ENCODE assay signal across 26 cellular contexts in the genomic region with DNA sequence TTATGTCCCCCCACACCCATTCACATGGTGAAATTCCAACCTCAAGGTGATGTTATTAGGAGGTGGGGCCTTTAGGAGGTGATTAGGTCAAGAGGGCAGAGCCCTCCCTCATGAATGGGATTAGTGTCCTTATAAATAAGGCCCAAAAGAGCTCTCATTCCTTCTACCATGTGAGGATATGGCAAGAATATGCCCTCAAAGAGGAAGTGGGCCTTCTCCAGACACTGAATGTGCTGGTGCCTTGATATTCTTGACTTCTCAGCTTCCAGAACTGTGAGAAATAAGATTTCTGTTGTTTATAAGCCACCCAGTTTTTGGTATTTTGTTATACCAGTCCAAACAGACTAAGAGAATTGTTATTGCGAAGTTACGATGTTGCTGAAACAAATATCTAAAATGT.
"Had no signal": no experiment of that assay in that cellular context is flagged by ENCODE, and none has a peak within 500 bp of the region (broad histone marks: within the 10 kb centered on the region; RNA-seq: fewer than 3 reads in every experiment).

No MANE protein-coding gene starts in this region.

- H3K27ac Mint-ChIP-seq: activated B cell treated with CpG ODN at 0.5 μM for 24 hours; activated CD8-positive, alpha-beta T cell treated with anti-CD3 and anti-CD28 coated beads for 36 hours; activated naive CD4-positive, alpha-beta T cell treated with anti-CD3 and anti-CD28 coated beads, Interleukin-2, amount 10 ng/mL, durations not matched to agents 7 days and 5 days; activated naive CD8-positive, alpha-beta T cell treated with anti-CD3 and anti-CD28 coated beads, Interleukin-2, amount 10 ng/mL, durations not matched to agents 7 days and 5 days; brain; immature natural killer cell; stimulated activated naive B cell treated with anti-CD40 and anti-IgM and Interleukin-4, amounts not matched to agents 10 μg/mL and 1 μg/mL and 100 μg/mL, for 72 hours had no signal

- H3K9me3 Mint-ChIP-seq: activated B cell treated with CpG ODN at 0.5 μM for 24 hours; activated naive CD4-positive, alpha-beta T cell treated with anti-CD3 and anti-CD28 coated beads, Interleukin-2, amount 10 ng/mL, durations not matched to agents 7 days and 5 days; immature natural killer cell; neural crest cell had no signal

- H3K27me3 ChIP-seq: ascending aorta, esophagus muscularis mucosa, foreskin keratinocyte, heart left ventricle, right atrium auricular region, testis had no signal

- H3K4me3 ChIP-seq: ascending aorta, esophagus muscularis mucosa, heart left ventricle, right atrium auricular region, smooth muscle cell, testis had no signal

- H3K4me1 ChIP-seq: ascending aorta, esophagus muscularis mucosa, foreskin keratinocyte, heart left ventricle, right atrium auricular region, testis had no signal

- H3K4me2 ChIP-seq: smooth muscle cell had no signal

- FAIRE-seq: kidney, urothelium cell line had no signal

- H3K4me1 Mint-ChIP-seq: activated naive CD4-positive, alpha-beta T cell treated with anti-CD3 and anti-CD28 coated beads, Interleukin-2, amount 10 ng/mL, durations not matched to agents 7 days and 5 days; activated naive CD8-positive, alpha-beta T cell treated with anti-CD3 and anti-CD28 coated beads, Interleukin-2, amount 10 ng/mL, durations not matched to agents 7 days and 5 days; brain; immature natural killer cell had no signal

- H3K36me3 ChIP-seq: right atrium auricular region had no signal

- ATAC-seq: activated CD8-positive, alpha-beta T cell treated with anti-CD3 and anti-CD28 coated beads for 36 hours; foreskin keratinocyte; heart left ventricle; left colon; naive thymus-derived CD8-positive, alpha-beta T cell; stimulated activated naive B cell treated with anti-CD40 and anti-IgM and Interleukin-4, amounts not matched to agents 10 μg/mL and 1 μg/mL and 100 μg/mL, for 72 hours had no signal

- DNase-seq: activated B cell treated with CpG ODN at 0.5 μM for 24 hours; activated CD4-positive, alpha-beta T cell treated with anti-CD3 and anti-CD28 coated beads, Interleukin-2, amount 50 U/mL, for 1 hour; activated CD8-positive, alpha-beta T cell treated with anti-CD3 and anti-CD28 coated beads for 36 hours; activated effector memory CD4-positive, alpha-beta T cell treated with Interleukin-2 at 50 U/mL for 16 hours; activated naive CD4-positive, alpha-beta T cell treated with anti-CD3 and anti-CD28 coated beads, Interleukin-2, amount 10 ng/mL, durations not matched to agents 7 days and 5 days; activated naive CD8-positive, alpha-beta T cell treated with anti-CD3 and anti-CD28 coated beads, Interleukin-2, amount 10 ng/mL, durations not matched to agents 7 days and 5 days; caudate nucleus; foreskin keratinocyte; heart left ventricle; hypothalamus; immature natural killer cell; kidney; left colon; naive thymus-derived CD8-positive, alpha-beta T cell; nucleus accumbens; stimulated activated CD4-positive, alpha-beta T cell treated with anti-CD3 and anti-CD28 coated beads, Interleukin-1b, Interleukin-23, amount 100 ng/mL, for 48 hours; stimulated activated naive B cell treated with anti-CD40 and anti-IgM and Interleukin-4, amounts not matched to agents 10 μg/mL and 1 μg/mL and 100 μg/mL, for 72 hours; T-helper 2 cell; testis had no signal

- H3K27ac ChIP-seq: ascending aorta, esophagus muscularis mucosa, foreskin keratinocyte, heart left ventricle, right atrium auricular region, testis had no signal

- H3K9me3 ChIP-seq: ascending aorta, esophagus muscularis mucosa, right atrium auricular region, testis had no signal

- H3K27me3 Mint-ChIP-seq: activated B cell treated with CpG ODN at 0.5 μM for 24 hours; activated CD8-positive, alpha-beta T cell treated with anti-CD3 and anti-CD28 coated beads for 36 hours; activated naive CD4-positive, alpha-beta T cell treated with anti-CD3 and anti-CD28 coated beads, Interleukin-2, amount 10 ng/mL, durations not matched to agents 7 days and 5 days; activated naive CD8-positive, alpha-beta T cell treated with anti-CD3 and anti-CD28 coated beads, Interleukin-2, amount 10 ng/mL, durations not matched to agents 7 days and 5 days; naive thymus-derived CD8-positive, alpha-beta T cell; stimulated activated naive B cell treated with anti-CD40 and anti-IgM and Interleukin-4, amounts not matched to agents 10 μg/mL and 1 μg/mL and 100 μg/mL, for 72 hours had no signal

- H3K4me3 Mint-ChIP-seq: activated B cell treated with CpG ODN at 0.5 μM for 24 hours; activated CD8-positive, alpha-beta T cell treated with anti-CD3 and anti-CD28 coated beads for 36 hours; activated naive CD4-positive, alpha-beta T cell treated with anti-CD3 and anti-CD28 coated beads, Interleukin-2, amount 10 ng/mL, durations not matched to agents 7 days and 5 days; activated naive CD8-positive, alpha-beta T cell treated with anti-CD3 and anti-CD28 coated beads, Interleukin-2, amount 10 ng/mL, durations not matched to agents 7 days and 5 days; brain; immature natural killer cell; naive thymus-derived CD8-positive, alpha-beta T cell; neural crest cell; stimulated activated naive B cell treated with anti-CD40 and anti-IgM and Interleukin-4, amounts not matched to agents 10 μg/mL and 1 μg/mL and 100 μg/mL, for 72 hours had no signal
